Comparison of ENCODE assay signal across 8 cellular contexts in the genomic region with DNA sequence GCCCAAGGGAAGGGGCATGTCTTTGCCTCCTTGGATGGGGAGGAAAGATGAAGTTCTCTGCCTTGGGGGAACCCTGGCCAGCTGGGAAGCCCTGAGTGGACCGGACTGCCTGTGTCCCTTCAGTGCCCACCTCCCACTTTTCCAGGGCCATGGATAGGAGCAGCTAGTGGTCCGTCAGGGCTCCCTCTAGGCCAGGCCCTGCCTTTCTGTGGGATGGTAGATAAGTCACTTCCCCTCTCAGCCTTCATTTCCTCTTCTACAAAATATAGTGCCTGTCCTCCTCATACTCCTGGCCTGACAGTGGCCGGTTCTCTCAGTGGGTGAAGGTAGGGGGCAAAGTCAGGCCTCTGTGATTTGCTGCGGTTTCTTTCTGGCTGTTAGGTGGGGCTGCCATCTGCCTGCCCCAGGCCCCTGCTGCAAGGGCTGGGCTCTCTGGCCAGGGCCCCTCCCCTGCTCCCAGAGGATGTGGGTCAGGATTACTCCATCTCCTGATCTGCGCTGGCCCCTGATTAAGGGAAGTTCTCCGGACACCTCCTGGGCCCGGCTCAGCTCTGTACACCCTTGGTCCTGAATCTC. TPM values are rescaled to one million over a fixed set of nuclear protein-coding genes. Genes with fewer than 3 reads are reported as not detected.
A peak's percentile ranks its signal among the peaks of the same experiment; 100 is the strongest.
DNase-seq lines count a peak whose midpoint lies in the region; ATAC-seq, FAIRE-seq and TF ChIP-seq lines count a peak whose summit lies in the region.

No MANE protein-coding gene starts in this region.

- H2BK5ac ChIP-seq in mesendoderm (ENCODE audit: low read length) = peak overlapping the region; percentile 45

- H3K4me3 ChIP-seq in GM12875 (ENCODE audit: low read depth, low read length) (peak overlapping the region; percentile 91), PC-9 (no peak overlapping the region), mesendoderm (ENCODE audit: low read length) (peak overlapping the region; percentile 96), vagina (peak overlapping the region; percentile 91 to 97)

- H3K4ac ChIP-seq in mesendoderm (ENCODE audit: low read depth, low read length) = no peak overlapping the region

- H3K18ac ChIP-seq in mesendoderm (ENCODE audit: low read length) = no peak overlapping the region

- H3K36me3 ChIP-seq in PC-9 (ENCODE audit: low read depth) = no peaks in the 10 kb centered on the region
- peaks cover 1% of the 10 kb centered on the region for H3K36me3 ChIP-seq in mesendoderm (ENCODE audit: control insufficient read depth, insufficient read depth, low read length)
- peaks cover 0 to 4% of the 10 kb centered on the region in 2 donors for H3K36me3 ChIP-seq in vagina

- ATAC-seq in GM19395 (IDR thresholded peaks at IDR 0.05; ENCODE audit: unreplicated experiment) = no peak
- no peak for ATAC-seq in HG02610 (IDR thresholded peaks at IDR 0.05; ENCODE audit: unreplicated experiment)

- no peaks in the 10 kb centered on the region for H3K79me2 ChIP-seq in PC-9 (ENCODE audit: low read depth)
- peaks cover 58% of the 10 kb centered on the region for H3K79me2 ChIP-seq in mesendoderm (ENCODE audit: control insufficient read depth, insufficient read depth, low read length)

- no peak for DNase-seq in PC-9
- DNase-seq in mesendoderm = peak; percentile 46
- no peak for DNase-seq in vagina (ENCODE audit: extremely low spot score in 2 of 2)
- no peak for DNase-seq in HTR-8/SVneo (ENCODE audit: insufficient read length, low spot score)

- no peaks in the 10 kb centered on the region for H3F3A ChIP-seq in PC-9 (ENCODE audit: insufficient read depth, low read depth)

- CTCF ChIA-PET in PC-9 (lab: Charles Lee) = interaction anchor here (0.7 kb wide), 1 partner anchor 141 kb away, joined by 9 read pairs; no protein-coding TSS in a partner anchor

- peak overlapping the region; percentile 99 for H3K9ac ChIP-seq in mesendoderm (ENCODE audit: low read length)

- FAIRE-seq in HTR-8/SVneo (lab: Jason Lieb, UNC) = no peak

- TF ChIP-seq POLR2A in vagina (IDR thresholded peaks at IDR 0.05) = peak in 1 of 2 donors; percentile 9

- peak overlapping the region; percentile 74 for H2AK5ac ChIP-seq in mesendoderm (ENCODE audit: low read length)

- H3K9me3 ChIP-seq in PC-9 (ENCODE audit: insufficient read depth, low read depth) (no peaks in the 10 kb centered on the region), vagina (no peaks in the 10 kb centered on the region)

- no CpG with 5 or more reads among the region's 7 CpGs for WGBS in mesendoderm (ENCODE audit: extremely low coverage, insufficient coverage, low lambda C conversion rate)

- no TSS peak for BruUV-seq in PC-9 (replicated peaks; lab: Mats Ljungman, UMichigan)

- POLR2A ChIA-PET in PC-9 (lab: Charles Lee; ENCODE audit: unreplicated experiment) = interaction anchor here (0.7 kb wide), 1 partner anchor 77 kb away, joined by 3 read pairs; no protein-coding TSS in a partner anchor

- intact Hi-C loops in PC-9 (cut with micrococcal nuclease; ENCODE audit: unreplicated experiment) (no loop called here), vagina (cut with DNase I) (no loop called here)

- no peak overlapping the region for H2BK120ac ChIP-seq in mesendoderm (ENCODE audit: low read depth, low read length)

- no peak overlapping the region for H2BK15ac ChIP-seq in mesendoderm (replicated peaks; ENCODE audit: low read depth)

- H3K4me1 ChIP-seq in PC-9 (replicated peaks; ENCODE audit: insufficient read depth) (no peaks in the 10 kb centered on the region), mesendoderm (ENCODE audit: control insufficient read depth, low read depth, low read length) (peaks cover 24% of the 10 kb centered on the region), vagina (peaks cover 61% of the 10 kb centered on the region)

- peak overlapping the region; percentile 99 for H3K56ac ChIP-seq in mesendoderm (ENCODE audit: low read length)

- H4K5ac ChIP-seq in mesendoderm (ENCODE audit: low read length) = no peak overlapping the region

- no peaks in the 10 kb centered on the region for H3K9me2 ChIP-seq in PC-9 (ENCODE audit: insufficient read depth)

- peaks cover 37% of the 10 kb centered on the region for H3K79me1 ChIP-seq in mesendoderm (ENCODE audit: low read length)

- H2AFZ ChIP-seq in PC-9 = no peak overlapping the region

- H3K23ac ChIP-seq in mesendoderm (ENCODE audit: low read length) = peak overlapping the region; percentile 66

- TF ChIP-seq CTCF in GM12875 (IDR thresholded peaks at IDR 0.05; ENCODE audit: borderline replicate concordance, insufficient read depth, low read depth, low read length) (no peak), PC-9 (conservative IDR thresholded peaks at IDR 0.05) (no peak), vagina (IDR thresholded peaks at IDR 0.05) (no peak)

- H4K20me1 ChIP-seq in PC-9 (ENCODE audit: insufficient read depth) = no peaks in the 10 kb centered on the region

- H3K4me2 ChIP-seq in PC-9 (peak overlapping the region; percentile 75; the same call in 1 of the 2 replicates), mesendoderm (ENCODE audit: low read length) (peak overlapping the region; percentile 54)

- H3K27ac ChIP-seq in PC-9 = no peak overlapping the region
- peak overlapping the region; percentile 91 for H3K27ac ChIP-seq in cingulate gyrus (ENCODE audit: low read depth, low read length)
- H3K27ac ChIP-seq in mesendoderm (ENCODE audit: low read depth, low read length) = no peak overlapping the region
- H3K27ac ChIP-seq in vagina = peak overlapping the region; percentile 98

- no peak overlapping the region for H4K8ac ChIP-seq in mesendoderm (ENCODE audit: low read depth, low read length)

- no peaks in the 10 kb centered on the region for H3K27me3 ChIP-seq in PC-9 (ENCODE audit: insufficient read depth, low read depth)
- H3K27me3 ChIP-seq in mesendoderm (ENCODE audit: insufficient read depth, low read length, poor library complexity) = no peaks in the 10 kb centered on the region
- H3K27me3 ChIP-seq in vagina = no peaks in the 10 kb centered on the region

RNA-seq across cellular contexts. Expression of a gene that starts 1.4 kb away (rescaled TPM):
- 7.5 and 7.9 TPM in 2 replicates for total RNA-seq in PC-9 (2021)
- polyA plus RNA-seq in mesendoderm (2013, experiment 1 of 2) = 10.9 TPM
- polyA plus RNA-seq in mesendoderm (2013, experiment 2 of 2) = 11.2 TPM
- total RNA-seq in vagina = 34.9 TPM

RNA-seq across cellular contexts. Expression of a gene that starts 17.6 kb away (rescaled TPM):
- total RNA-seq in PC-9 (2021) = 54.8 and 67.6 TPM in 2 replicates
- polyA plus RNA-seq in mesendoderm (2013, experiment 1 of 2) = 35.6 TPM
- polyA plus RNA-seq in mesendoderm (2013, experiment 2 of 2) = 34.6 TPM
- total RNA-seq in vagina = 6.6 TPM

Comparison
In these comparisons a context has a peak if more than half of its experiments do, and no peak if none do; other contexts are left out.
1. H3K27ac ChIP-seq: peak in cingulate gyrus (single experiment) and vagina (single experiment); none in PC-9 (single experiment) and mesendoderm (single experiment).